ENCODE assay signal across 8 cellular contexts in the genomic region with DNA sequence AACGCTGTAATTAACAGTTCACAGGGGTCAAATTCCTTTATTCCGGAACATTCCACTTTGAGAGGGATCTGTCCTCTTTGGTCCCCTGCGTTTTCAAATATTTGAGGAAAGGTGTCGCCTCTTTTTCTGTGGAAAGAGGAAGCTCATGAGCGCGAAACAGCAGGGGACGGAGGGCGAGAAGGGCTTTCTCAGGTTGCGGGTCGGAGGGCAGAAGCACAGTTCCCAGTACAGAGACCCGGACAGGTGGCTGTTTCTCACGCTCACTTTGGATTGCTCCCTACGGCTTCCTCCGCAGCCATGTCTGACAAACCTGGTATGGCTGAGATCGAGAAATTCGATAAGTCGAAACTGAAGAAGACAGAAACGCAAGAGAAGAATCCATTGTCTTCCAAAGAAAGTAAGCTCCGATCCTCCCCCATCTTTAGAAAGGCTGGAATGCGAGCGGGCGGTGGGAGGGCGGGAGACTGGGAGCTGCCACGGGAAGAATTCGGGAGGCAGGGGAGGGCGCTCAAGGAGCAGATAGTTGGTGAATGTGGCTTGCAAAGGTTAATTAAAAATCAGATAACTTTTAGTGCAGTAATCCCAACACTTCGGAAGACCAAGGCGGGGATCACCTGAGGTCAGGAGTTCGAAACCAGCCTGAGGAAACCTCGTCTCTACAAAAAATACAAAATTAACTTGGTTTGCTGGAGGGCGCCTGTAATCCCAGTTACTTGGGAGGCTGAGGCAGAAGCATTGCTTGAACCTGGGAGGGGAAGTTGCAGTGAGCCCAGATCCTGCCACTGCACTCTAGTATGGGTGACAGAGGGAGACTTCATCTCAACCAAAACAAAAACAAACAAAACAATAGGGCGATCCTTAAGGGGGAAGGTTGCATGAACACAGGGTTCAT. TPM values are rescaled to one million over a fixed set of nuclear protein-coding genes. Genes with fewer than 3 reads are reported as not detected.
DNase-seq lines count a peak whose midpoint lies in the region; ATAC-seq, FAIRE-seq and TF ChIP-seq lines count a peak whose summit lies in the region.

No MANE protein-coding gene starts in this region.

- POLR2A ChIA-PET in Caco-2 (lab: Charles Lee) = no interaction called here

- peaks cover 8% of the 10 kb centered on the region for H3K4me1 ChIP-seq in mononuclear cell (ENCODE audit: insufficient read depth, low read length)
- H3K4me1 ChIP-seq in Caco-2 = no peaks in the 10 kb centered on the region

- H3K27me3 Mint-ChIP-seq in Caco-2 (ENCODE audit: insufficient read depth, unreplicated experiment) = no peaks in the 10 kb centered on the region

- no peaks in the 10 kb centered on the region for H3K27me3 ChIP-seq in bronchial epithelial cell (ENCODE audit: control insufficient read depth, insufficient read depth, low read length)
- H3K27me3 ChIP-seq in mononuclear cell (ENCODE audit: insufficient read depth, low read length) = no peaks in the 10 kb centered on the region
- no peaks in the 10 kb centered on the region for H3K27me3 ChIP-seq in Caco-2 (replicated peaks; ENCODE audit: control insufficient read depth, insufficient read depth, low read length)

- no peak for FAIRE-seq in bronchial epithelial cell (lab: Jason Lieb, UNC)

- no peaks in the 10 kb centered on the region for H3K36me3 ChIP-seq in bronchial epithelial cell (ENCODE audit: control insufficient read depth, insufficient read depth, low read length)
- H3K36me3 ChIP-seq in Caco-2 (ENCODE audit: control insufficient read depth, insufficient read depth, low read length) = no peaks in the 10 kb centered on the region

- H3K4me3 Mint-ChIP-seq in Caco-2 (ENCODE audit: unreplicated experiment) = no peak overlapping the region

- no peaks in the 10 kb centered on the region for H3K4me1 Mint-ChIP-seq in Caco-2 (ENCODE audit: low read depth, unreplicated experiment)

- ATAC-seq in GM21529 (IDR thresholded peaks at IDR 0.05; ENCODE audit: unreplicated experiment) (no peak), HG03139 (IDR thresholded peaks at IDR 0.05; ENCODE audit: unreplicated experiment) (no peak)

- no peaks in the 10 kb centered on the region for H3K36me3 Mint-ChIP-seq in Caco-2 (ENCODE audit: insufficient read depth, unreplicated experiment)

- no peak for TF ChIP-seq CTCF in bronchial epithelial cell (IDR thresholded peaks at IDR 0.05; ENCODE audit: insufficient read depth, low read length, severe bottlenecking)
- no peak for TF ChIP-seq CTCF in Caco-2 (IDR thresholded peaks at IDR 0.05; ENCODE audit: insufficient read depth in 1 of 2, low read depth in 1 of 2, low read length in 1 of 2, severe bottlenecking in 1 of 2, unreplicated experiment in 1 of 2)

- intact Hi-C loops in Caco-2 (cut with micrococcal nuclease; ENCODE audit: unreplicated experiment) = no loop called here

- H3K4me3 ChIP-seq in bronchial epithelial cell (ENCODE audit: low read depth, low read length) (peak overlapping the region; percentile 41), mononuclear cell (ENCODE audit: low read length) (peak overlapping the region; percentile 60), Caco-2 (ENCODE audit: low read depth, low read length) (no peak overlapping the region)

- no peaks in the 10 kb centered on the region for H3K9me3 Mint-ChIP-seq in Caco-2 (ENCODE audit: unreplicated experiment)

- H3K9me3 ChIP-seq in mononuclear cell (ENCODE audit: low read depth, low read length) = no peaks in the 10 kb centered on the region
- no peaks in the 10 kb centered on the region for H3K9me3 ChIP-seq in Caco-2

- H3K27ac Mint-ChIP-seq in Caco-2 (ENCODE audit: unreplicated experiment) = no peak overlapping the region

- DNase-seq in COR-L47 (lab: John Stamatoyannopoulos, UW) = peak; percentile 0
- DNase-seq in LHCN-M2 (ENCODE audit: low read depth) = peak; percentile 9
- no peak for DNase-seq in bronchial epithelial cell (ENCODE audit: low read depth)
- no peak for DNase-seq in Caco-2
- DNase-seq in SHP77 treated with DMSO at 0.1 percent for 48 hours (lab: John Stamatoyannopoulos, UW) = no peak

- CTCF ChIA-PET in Caco-2 (lab: Charles Lee) = no interaction called here

- no TSS peak for BruUV-seq in Caco-2 (replicated peaks; lab: Mats Ljungman, UMichigan)

RNA-seq across cellular contexts. Expression of gene TMSB4Y, which starts 0.6 kb away (rescaled TPM):
- total RNA-seq in LHCN-M2 (2014; rRNA removed) (0.06 TPM in 2 replicates), bronchial epithelial cell (0.53 TPM in 1 of 2 replicates, not detected in the other), mononuclear cell (not detected), Caco-2 (2022) (not detected in 2 replicates)
- polyA plus RNA-seq in LHCN-M2 (2012) = 0.18 TPM

Comparison
In these comparisons a context has a peak if more than half of its experiments do, and no peak if none do; other contexts are left out.
1. DNase-seq: peak in COR-L47 (single experiment) and LHCN-M2 (single experiment); none in bronchial epithelial cell (single experiment), Caco-2 (0 of 2) and SHP77 treated with DMSO at 0.1 percent for 48 hours (single experiment).